ENCODE assay signal across 8 cellular contexts in the genomic region with DNA sequence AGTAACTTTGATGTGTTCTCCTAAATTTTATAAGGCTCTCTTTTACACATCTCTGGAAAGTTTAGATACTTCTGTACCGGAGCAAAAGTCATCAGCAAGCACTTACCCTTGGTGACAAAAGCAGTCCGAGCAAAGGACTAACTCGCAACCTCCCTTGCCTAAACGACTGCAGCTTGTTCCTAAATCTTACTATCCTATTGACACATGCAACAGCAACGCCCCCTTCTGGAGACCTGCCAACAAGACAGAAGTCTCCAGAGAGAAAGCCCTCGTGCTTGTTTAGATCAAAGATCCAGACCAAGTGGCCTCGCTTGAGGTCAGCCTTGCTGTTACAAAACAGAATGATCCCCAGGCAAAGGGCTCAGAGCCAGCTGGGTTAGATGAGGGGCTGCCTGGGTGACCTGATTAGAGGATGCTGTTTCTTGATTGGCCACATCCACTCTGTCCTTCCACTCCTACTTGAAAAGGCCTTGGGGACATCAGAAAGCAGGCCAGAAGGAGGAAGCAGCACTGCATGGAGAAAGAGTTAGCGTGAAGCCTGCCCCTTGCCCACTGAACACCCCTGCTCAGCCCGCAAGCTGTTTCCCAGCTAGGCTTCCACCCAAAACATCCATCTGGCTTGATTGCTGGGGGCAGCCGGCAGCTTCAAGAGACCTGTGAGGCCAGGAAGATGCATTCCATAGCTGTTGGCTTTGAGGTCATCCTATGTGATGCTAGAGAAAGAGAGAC.
DNase-seq lines count a peak whose midpoint lies in the region; ATAC-seq and TF ChIP-seq lines count a peak whose summit lies in the region.

No MANE protein-coding gene starts in this region.

- peaks cover 0 to 11% of the 10 kb centered on the region in 2 donors for H3K27me3 Mint-ChIP-seq in effector memory CD8-positive, alpha-beta T cell
- H3K27me3 Mint-ChIP-seq in mesothelial cell of epicardium (ENCODE audit: low read depth): no peaks in the 10 kb centered on the region

- ATAC-seq in HG03354 (IDR thresholded peaks at IDR 0.05; ENCODE audit: poor library complexity, severe bottlenecking, unreplicated experiment) (peak; percentile 61), GM18502 (IDR thresholded peaks at IDR 0.05; ENCODE audit: poor library complexity, unreplicated experiment) (no peak)
- peak; percentile 78 for ATAC-seq in effector memory CD8-positive, alpha-beta T cell (replicated peaks)

- no peaks in the 10 kb centered on the region for H3K9me3 Mint-ChIP-seq in effector memory CD8-positive, alpha-beta T cell
- H3K9me3 Mint-ChIP-seq in mesothelial cell of epicardium: no peaks in the 10 kb centered on the region

- TF ChIP-seq CTCF in GM12872 (IDR thresholded peaks at IDR 0.05; ENCODE audit: insufficient read depth, low read depth, low read length): peak; percentile 86
- peak; percentile 18 for TF ChIP-seq CTCF in mesothelial cell of epicardium (IDR thresholded peaks at IDR 0.05; ENCODE audit: unreplicated experiment)

- H3K36me3 Mint-ChIP-seq in effector memory CD8-positive, alpha-beta T cell (ENCODE audit: insufficient read depth): no peaks in the 10 kb centered on the region
- no peaks in the 10 kb centered on the region for H3K36me3 Mint-ChIP-seq in mesothelial cell of epicardium

- H3K4me1 Mint-ChIP-seq in effector memory CD8-positive, alpha-beta T cell (ENCODE audit: low read depth in 2 of 2): peaks cover 4 to 6% of the 10 kb centered on the region in 2 donors
- H3K4me1 Mint-ChIP-seq in mesothelial cell of epicardium: peaks cover 20% of the 10 kb centered on the region

- DNase-seq in NCI-H748 (lab: John Stamatoyannopoulos, UW; ENCODE audit: unreplicated experiment): peak; percentile 79
- peak; percentile 88 to 91 for DNase-seq in activated CD4-positive, alpha-beta T cell treated with anti-CD3 and anti-CD28 coated beads, Interleukin-2, amount 50 U/mL, for 48 hours
- peak; percentile 66 to 74 (median 72) for DNase-seq in effector memory CD8-positive, alpha-beta T cell
- peak; percentile 64 to 84 for DNase-seq in mesothelial cell of epicardium (ENCODE audit: low spot score in 2 of 2, unreplicated experiment in 2 of 2)
- DNase-seq in stimulated activated CD8-positive, alpha-beta memory T cell treated with anti-CD3 and anti-CD28 coated beads, Interleukin-2, amount 100 ng/mL, for 1 hour (ENCODE audit: low read depth in 2 of 2): peak; percentile 51 to 65

- no peak overlapping the region for H3K27ac Mint-ChIP-seq in effector memory CD8-positive, alpha-beta T cell
- H3K27ac Mint-ChIP-seq in mesothelial cell of epicardium: peak overlapping the region; percentile 35

- H3K4me3 Mint-ChIP-seq in effector memory CD8-positive, alpha-beta T cell: no peak overlapping the region
- H3K4me3 Mint-ChIP-seq in mesothelial cell of epicardium: no peak overlapping the region
